25 cellular contexts compared by ENCODE assay signal in the genomic region with DNA sequence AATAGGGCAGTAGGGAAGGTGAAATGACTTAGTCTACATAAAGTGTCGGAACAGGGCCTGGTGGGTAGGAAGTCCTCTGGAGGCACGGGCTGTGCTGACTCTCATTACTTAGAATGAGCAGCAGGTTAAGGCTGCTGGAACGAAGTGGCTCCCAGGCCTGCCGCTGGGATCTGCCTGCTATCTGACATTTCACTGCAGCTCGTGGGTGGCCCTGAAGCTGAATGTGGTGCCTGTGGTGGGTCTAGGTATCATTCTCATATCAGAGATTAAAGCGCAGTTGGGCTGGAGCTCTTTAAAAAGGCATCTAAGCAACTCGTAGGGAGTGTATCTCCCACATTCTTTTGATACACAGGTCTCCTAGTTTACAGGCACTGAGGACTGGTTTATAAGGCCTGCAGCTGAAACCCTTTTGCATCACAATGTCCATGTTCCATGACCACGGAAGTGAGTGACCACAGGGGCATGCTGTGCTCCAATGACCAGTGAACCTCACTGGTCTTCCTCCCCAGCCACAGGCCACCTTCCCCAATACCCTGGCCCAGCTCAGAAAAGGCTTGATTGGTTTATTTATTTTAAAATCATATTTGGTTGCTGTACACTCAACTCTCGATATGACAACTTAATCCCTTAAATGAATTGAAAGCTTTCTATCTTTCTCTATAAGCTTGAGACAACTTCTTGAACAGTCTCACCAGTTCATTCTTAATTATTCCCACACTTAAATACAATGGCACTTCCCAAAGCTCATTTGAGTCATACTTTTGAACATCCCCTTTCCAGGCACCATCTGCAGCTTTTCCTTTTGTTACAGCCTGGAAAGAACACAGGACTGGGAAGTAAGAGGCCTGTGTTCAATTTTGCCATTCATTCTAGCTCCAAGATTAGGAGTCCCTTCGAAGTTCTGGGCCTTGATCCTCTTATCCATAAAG. TPM values are rescaled to one million over a fixed set of nuclear protein-coding genes. Genes with fewer than 3 reads are reported as not detected.
DNase-seq lines count a peak whose midpoint lies in the region; ATAC-seq, FAIRE-seq and TF ChIP-seq lines count a peak whose summit lies in the region.
"Had no signal": no experiment of that assay in that cellular context is flagged by ENCODE, and none has a peak within 500 bp of the region (broad histone marks: within the 10 kb centered on the region; RNA-seq: fewer than 3 reads in every experiment).

No MANE protein-coding gene starts in this region.

- FAIRE-seq in frontal cortex (lab: Jason Lieb, UNC): no peak
- FAIRE-seq: GM18507, islet of Langerhans had no signal

- H4K8ac ChIP-seq in trophoblast cell (ENCODE audit: low read depth, low read length): no peak overlapping the region

- no peak overlapping the region for H3K18ac ChIP-seq in trophoblast cell (ENCODE audit: low read length)

- H4K12ac ChIP-seq in trophoblast cell (ENCODE audit: low read depth, low read length): no peak overlapping the region

- H3K4me1 ChIP-seq in ascending aorta: peaks cover 4 to 26% of the 10 kb centered on the region in 2 donors
- H3K4me1 ChIP-seq in gastroesophageal sphincter: peaks cover 9 to 54% (median 21%) of the 10 kb centered on the region in 3 donors
- H3K4me1 ChIP-seq in trophoblast cell (ENCODE audit: control insufficient read depth in 1 of 2, insufficient read depth in 2 of 2, low read length in 2 of 2): peaks cover 0 to 2% of the 10 kb centered on the region in 2 experiments
- H3K4me1 ChIP-seq in transverse colon: peaks cover 0 to 14% (median 4%) of the 10 kb centered on the region in 4 donors
- H3K4me1 ChIP-seq in naive thymus-derived CD4-positive, alpha-beta T cell (ENCODE audit: control insufficient read depth in 2 of 2, insufficient read depth in 2 of 2, low read length in 2 of 2): no peaks in the 10 kb centered on the region

- H2BK12ac ChIP-seq in trophoblast cell (ENCODE audit: low read length): no peak overlapping the region

- TF ChIP-seq POLR2A in gastroesophageal sphincter (IDR thresholded peaks at IDR 0.05) (no peak), transverse colon (IDR thresholded peaks at IDR 0.05) (no peak)

- peaks cover 2% of the 10 kb centered on the region for H3K79me2 ChIP-seq in trophoblast cell (ENCODE audit: control insufficient read depth, insufficient read depth, low read length, poor library complexity)

- H2BK120ac ChIP-seq in trophoblast cell (ENCODE audit: insufficient read depth, low read length, poor library complexity): no peak overlapping the region

- no peak overlapping the region for H3K14ac ChIP-seq in trophoblast cell (ENCODE audit: low read length)

- in situ Hi-C loops in transverse colon (cut with MboI; ENCODE audit: low pct_ligation_motif_present in 1 of 4, low pct_unique_long_range_greater_than_20kb in 1 of 4, low sequenced_read_pairs in 3 of 4): no loop called here

- H3K4me3 ChIP-seq in ascending aorta: no peak overlapping the region
- no peak overlapping the region for H3K4me3 ChIP-seq in gastroesophageal sphincter
- H3K4me3 ChIP-seq in trophoblast cell (ENCODE audit: low read depth, low read length): no peak overlapping the region
- no peak overlapping the region for H3K4me3 ChIP-seq in transverse colon
- no peak overlapping the region for H3K4me3 ChIP-seq in naive thymus-derived CD4-positive, alpha-beta T cell (ENCODE audit: low read length)
- H3K4me3 ChIP-seq: GM23248 had no signal

- no peak overlapping the region for H2AK5ac ChIP-seq in trophoblast cell (ENCODE audit: low read length)

- no peak for TF ChIP-seq EP300 in gastroesophageal sphincter (IDR thresholded peaks at IDR 0.05)
- no peak for TF ChIP-seq EP300 in transverse colon (IDR thresholded peaks at IDR 0.05; ENCODE audit: low read depth)

- H2AFZ ChIP-seq in trophoblast cell (ENCODE audit: insufficient read depth, low read length, poor library complexity): no peak overlapping the region
- H2AFZ ChIP-seq: GM23248 had no signal

- CTCF ChIA-PET in naive thymus-derived CD4-positive, alpha-beta T cell (lab: Charles Lee): no interaction called here

- H3K9me3 Mint-ChIP-seq in naive thymus-derived CD4-positive, alpha-beta T cell: peaks cover 0 to 11% (median 0%) of the 10 kb centered on the region in 11 donors
- H3K9me3 Mint-ChIP-seq: activated naive CD8-positive, alpha-beta T cell treated with anti-CD3 and anti-CD28 coated beads, Interleukin-2, amount 10 ng/mL, durations not matched to agents 7 days and 5 days had no signal

- H3K9ac ChIP-seq in trophoblast cell (ENCODE audit: low read length): no peak overlapping the region
- H3K9ac ChIP-seq: GM23248, SK-N-SH had no signal

- no peaks in the 10 kb centered on the region for H3K79me1 ChIP-seq in trophoblast cell (ENCODE audit: low read length)

- H3K23ac ChIP-seq in trophoblast cell (ENCODE audit: low read length): peak overlapping the region; percentile 58

- POLR2A ChIA-PET in naive thymus-derived CD4-positive, alpha-beta T cell (lab: Charles Lee): no interaction called here

- no peaks in the 10 kb centered on the region for H3K36me3 Mint-ChIP-seq in naive thymus-derived CD4-positive, alpha-beta T cell
- H3K36me3 Mint-ChIP-seq: activated naive CD8-positive, alpha-beta T cell treated with anti-CD3 and anti-CD28 coated beads, Interleukin-2, amount 10 ng/mL, durations not matched to agents 7 days and 5 days; natural killer cell had no signal

- intact Hi-C loops in ascending aorta (cut with DNase I) (no loop called here), transverse colon (cut with DNase I; ENCODE audit: low total_unique reads) (no loop called here)
- intact Hi-C loops in naive thymus-derived CD4-positive, alpha-beta T cell (cut with micrococcal nuclease): no loop called here

- no peaks in the 10 kb centered on the region for H3K36me3 ChIP-seq in ascending aorta
- H3K36me3 ChIP-seq in gastroesophageal sphincter: no peaks in the 10 kb centered on the region
- peaks cover 9 to 13% of the 10 kb centered on the region in 2 experiments for H3K36me3 ChIP-seq in trophoblast cell (ENCODE audit: control insufficient read depth in 1 of 2, insufficient read depth in 2 of 2, low read length in 2 of 2)
- no peaks in the 10 kb centered on the region for H3K36me3 ChIP-seq in transverse colon
- H3K36me3 ChIP-seq in naive thymus-derived CD4-positive, alpha-beta T cell (ENCODE audit: control insufficient read depth in 2 of 3, insufficient read depth in 3 of 3, low read length in 3 of 3): no peaks in the 10 kb centered on the region

- no peak overlapping the region for H3K4me2 ChIP-seq in trophoblast cell (ENCODE audit: low read length)
- H3K4me2 ChIP-seq: SK-N-SH had no signal

- no peak overlapping the region for H3K27ac Mint-ChIP-seq in naive thymus-derived CD4-positive, alpha-beta T cell
- H3K27ac Mint-ChIP-seq: activated naive CD8-positive, alpha-beta T cell treated with anti-CD3 and anti-CD28 coated beads, Interleukin-2, amount 10 ng/mL, durations not matched to agents 7 days and 5 days; natural killer cell; progenitor cell of endocrine pancreas had no signal

- peaks cover 0 to 4% (median 0%) of the 10 kb centered on the region in 5 donors for H3K27me3 Mint-ChIP-seq in naive thymus-derived CD4-positive, alpha-beta T cell
- H3K27me3 Mint-ChIP-seq: activated naive CD8-positive, alpha-beta T cell treated with anti-CD3 and anti-CD28 coated beads, Interleukin-2, amount 10 ng/mL, durations not matched to agents 7 days and 5 days; progenitor cell of endocrine pancreas had no signal

- peak overlapping the region; percentile 68 to 73 for H3K27ac ChIP-seq in ascending aorta
- H3K27ac ChIP-seq in gastroesophageal sphincter: peak overlapping the region; percentile 30 to 80 (median 68)
- no peak overlapping the region for H3K27ac ChIP-seq in trophoblast cell (ENCODE audit: low read depth, low read length)
- H3K27ac ChIP-seq in transverse colon: peak overlapping the region; percentile 44 to 67 (median 58)
- H3K27ac ChIP-seq in naive thymus-derived CD4-positive, alpha-beta T cell (ENCODE audit: low read depth, low read length): no peak overlapping the region
- H3K27ac ChIP-seq: GM23248 had no signal

- TF ChIP-seq CTCF in ascending aorta (IDR thresholded peaks at IDR 0.05): no peak
- TF ChIP-seq CTCF in gastroesophageal sphincter (IDR thresholded peaks at IDR 0.05): no peak
- no peak for TF ChIP-seq CTCF in transverse colon (IDR thresholded peaks at IDR 0.05)

- 72 to 75% methylated on average over 3 to 5 of the region's 10 CpGs for WGBS in gastroesophageal sphincter (ENCODE audit: low coverage in 1 of 2), 2 donors
- WGBS in trophoblast cell (ENCODE audit: extremely low coverage, insufficient coverage, insufficient read length): no CpG with 5 or more reads among the region's 10 CpGs
- WGBS in transverse colon (ENCODE audit: low coverage in 1 of 2), 2 donors: 71 to 85% methylated on average over 2 to 10 of the region's 10 CpGs

- DNase-seq in ascending aorta (ENCODE audit: low spot score in 2 of 2) (no peak), trophoblast cell (no peak), transverse colon (no peak), frontal cortex (ENCODE audit: low spot score in 2 of 2) (no peak)
- DNase-seq in stimulated activated naive CD4-positive, alpha-beta T cell treated with Interleukin-2 at 50 U/mL for 16 hours (lab: John Stamatoyannopoulos, UW): no peak
- no peak for DNase-seq in naive thymus-derived CD4-positive, alpha-beta T cell
- DNase-seq: activated CD4-positive, CD25-positive, alpha-beta regulatory T cell treated with anti-CD3 and anti-CD28 coated beads, Interleukin-2, amount 50 U/mL, for 72 hours; activated naive CD8-positive, alpha-beta T cell treated with anti-CD3 and anti-CD28 coated beads, Interleukin-2, amount 10 ng/mL, durations not matched to agents 7 days and 5 days; AML-193; GM23248; KG1; mammary epithelial cell; natural killer cell; NCI-H187 treated with DMSO at 0.1 percent for 48 hours; NCI-H226; PC-3; SK-N-SH; stimulated activated CD4-positive, alpha-beta T cell treated with anti-CD3 and anti-CD28 coated beads, Interleukin-12 subunit alpha, Interleukin-12 subunit beta, amount 100 ng/mL, for 4 hours; stimulated activated CD8-positive, alpha-beta memory T cell treated with anti-CD3 and anti-CD28 coated beads, Interleukin-4, amount 100 ng/mL, for 48 hours; T-helper 9 cell had no signal

- H2BK5ac ChIP-seq in trophoblast cell (ENCODE audit: low read depth, low read length, poor library complexity): no peak overlapping the region

- H3K27me3 ChIP-seq in ascending aorta (no peaks in the 10 kb centered on the region), gastroesophageal sphincter (no peaks in the 10 kb centered on the region), trophoblast cell (ENCODE audit: insufficient read depth, low read length) (no peaks in the 10 kb centered on the region), transverse colon (no peaks in the 10 kb centered on the region)
- no peaks in the 10 kb centered on the region for H3K27me3 ChIP-seq in naive thymus-derived CD4-positive, alpha-beta T cell (ENCODE audit: control insufficient read depth in 2 of 2, insufficient read depth in 2 of 2, low read length in 2 of 2)

- H3K4me3 Mint-ChIP-seq in naive thymus-derived CD4-positive, alpha-beta T cell: no peak overlapping the region
- H3K4me3 Mint-ChIP-seq: activated naive CD8-positive, alpha-beta T cell treated with anti-CD3 and anti-CD28 coated beads, Interleukin-2, amount 10 ng/mL, durations not matched to agents 7 days and 5 days; natural killer cell had no signal

- no peak for ATAC-seq in gastroesophageal sphincter
- ATAC-seq in naive thymus-derived CD4-positive, alpha-beta T cell: no peak
- ATAC-seq: natural killer cell, PC-3 had no signal

- H3K9me3 ChIP-seq in ascending aorta (no peaks in the 10 kb centered on the region), gastroesophageal sphincter (no peaks in the 10 kb centered on the region), trophoblast cell (ENCODE audit: insufficient read depth, low read depth, low read length) (no peaks in the 10 kb centered on the region), transverse colon (no peaks in the 10 kb centered on the region)
- H3K9me3 ChIP-seq in naive thymus-derived CD4-positive, alpha-beta T cell (ENCODE audit: control insufficient read depth in 2 of 3, low read length in 3 of 3): no peaks in the 10 kb centered on the region
- H3K9me3 ChIP-seq: SK-N-SH had no signal

- H3K4ac ChIP-seq in trophoblast cell (ENCODE audit: low read depth, low read length): no peak overlapping the region

- no peaks in the 10 kb centered on the region for H3K4me1 Mint-ChIP-seq in naive thymus-derived CD4-positive, alpha-beta T cell
- H3K4me1 Mint-ChIP-seq: activated naive CD8-positive, alpha-beta T cell treated with anti-CD3 and anti-CD28 coated beads, Interleukin-2, amount 10 ng/mL, durations not matched to agents 7 days and 5 days; natural killer cell had no signal

- no peak overlapping the region for H4K91ac ChIP-seq in trophoblast cell (ENCODE audit: low read depth, low read length)

RNA-seq across cellular contexts. Expression of gene ADAMTS9, which starts 19.0 kb away (rescaled TPM):
- 74.1 TPM for total RNA-seq in ascending aorta
- total RNA-seq in gastroesophageal sphincter: 100 to 1,000 TPM in 1 of 4 donors, 10 to 100 TPM in 3; 30.7 to 102 (median 48.3) TPM
- polyA plus RNA-seq in trophoblast cell (2013): 30.9 and 33.2 TPM in 2 replicates
- 10 to 100 TPM in 2 of 4 donors, 1 to 10 TPM in 2; 6.3 to 20.1 (median 13.0) TPM for total RNA-seq in transverse colon
- total RNA-seq in frontal cortex: 24.1 TPM
- total RNA-seq in naive thymus-derived CD4-positive, alpha-beta T cell: not detected
- not detected for polyA plus RNA-seq in naive thymus-derived CD4-positive, alpha-beta T cell
- total RNA-seq: activated CD8-positive, alpha-beta memory T cell treated with anti-CD3 and anti-CD28 coated beads for 36 hours; activated naive CD8-positive, alpha-beta T cell treated with anti-CD3 and anti-CD28 coated beads, Interleukin-2, amount 10 ng/mL, durations not matched to agents 7 days and 5 days; natural killer cell had no signal

Comparison
In these comparisons a context has a peak if more than half of its experiments do, and no peak if none do; other contexts are left out.
1. H3K27ac ChIP-seq: peak in ascending aorta (2 of 2), gastroesophageal sphincter (4 of 4) and transverse colon (4 of 4); none in trophoblast cell (single experiment) and naive thymus-derived CD4-positive, alpha-beta T cell (single experiment).
2. RNA of gene ADAMTS9, which starts 19.0 kb away (total RNA-seq): 74.1 TPM in ascending aorta (single experiment), 30.7 to 102 TPM in gastroesophageal sphincter, 24.1 TPM in frontal cortex (single experiment) and 6.3 to 20.1 TPM in transverse colon; not detected in naive thymus-derived CD4-positive, alpha-beta T cell; every median in the first group is over 4 times any median in the second.